In the genomic region with DNA sequence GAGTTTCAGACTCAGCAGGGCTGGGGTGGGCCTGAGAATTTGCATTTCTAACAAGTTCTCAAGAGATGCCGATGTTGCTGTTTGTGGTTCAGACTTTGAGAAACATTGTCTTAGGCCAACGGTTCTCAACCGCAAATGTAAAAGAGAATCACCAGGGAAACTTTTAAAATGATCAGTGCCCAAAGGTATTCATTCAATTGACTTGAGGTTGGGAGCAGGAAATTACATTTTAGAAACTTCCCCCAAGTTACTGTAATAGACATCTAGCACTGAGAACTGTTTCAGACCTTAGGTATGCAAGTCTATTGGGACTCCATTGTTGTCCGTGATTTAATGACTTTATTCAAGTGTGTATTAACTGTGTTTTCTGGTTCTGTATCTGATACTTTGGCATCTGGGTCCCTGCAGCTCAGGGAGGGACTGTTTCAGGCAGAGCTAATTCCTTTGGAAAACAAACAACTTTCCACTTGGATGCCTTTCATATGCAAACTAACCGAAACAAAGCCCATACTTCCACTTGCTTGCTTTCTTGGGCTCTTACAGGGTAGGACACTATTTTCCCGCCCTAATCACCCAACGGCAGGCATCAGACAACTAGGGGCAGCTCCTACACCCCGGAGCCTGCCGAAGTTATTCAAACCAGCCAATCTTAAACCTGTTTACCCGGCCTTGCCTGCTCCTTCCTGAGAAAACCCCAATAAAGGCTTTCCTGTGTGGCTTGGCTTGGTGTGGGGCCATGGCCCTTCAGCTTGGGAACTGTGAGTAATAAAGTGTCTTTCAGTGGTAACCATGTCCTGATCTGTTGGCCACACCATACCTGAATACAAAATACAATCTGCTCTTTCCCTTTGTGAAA, we compare ENCODE assay signal across 8 cellular contexts.
A peak's percentile ranks its signal among the peaks of the same experiment; 100 is the strongest.
DNase-seq lines count a peak whose midpoint lies in the region; ATAC-seq and TF ChIP-seq lines count a peak whose summit lies in the region.

No MANE protein-coding gene starts in this region.

- peak; percentile 63 for DNase-seq in GM03348 (ENCODE audit: low spot score)
- DNase-seq in fibroblast of pulmonary artery (ENCODE audit: low read depth) = peak; percentile 36
- DNase-seq in NCI-H2107 treated with DMSO at 0.1 percent for 48 hours (lab: John Stamatoyannopoulos, UW; ENCODE audit: unreplicated experiment) = no peak
- no peak for DNase-seq in NCI-H748 (lab: John Stamatoyannopoulos, UW; ENCODE audit: unreplicated experiment)
- DNase-seq in COLO668 (lab: John Stamatoyannopoulos, UW; ENCODE audit: unreplicated experiment) = no peak
- DNase-seq in Peyer's patch = no peak

- H3K36me3 ChIP-seq in Peyer's patch = no peaks in the 10 kb centered on the region

- no peak for TF ChIP-seq POLR2A in Peyer's patch (IDR thresholded peaks at IDR 0.05)

- H3K27ac ChIP-seq in Peyer's patch = no peak overlapping the region

- H3K9me3 ChIP-seq in Peyer's patch = no peaks in the 10 kb centered on the region

- H3K4me3 ChIP-seq in fibroblast of pulmonary artery (replicated peaks; ENCODE audit: low read depth, low read length) (no peak overlapping the region), Peyer's patch (no peak overlapping the region)

- no peaks in the 10 kb centered on the region for H3K27me3 ChIP-seq in Peyer's patch

- ATAC-seq in GM19452 (IDR thresholded peaks at IDR 0.05; ENCODE audit: unreplicated experiment) (peak; percentile 59), HG03097 (IDR thresholded peaks at IDR 0.05; ENCODE audit: low FRiP score, unreplicated experiment) (peak; percentile 69)

- no peak for TF ChIP-seq CTCF in fibroblast of pulmonary artery (IDR thresholded peaks at IDR 0.05; ENCODE audit: low read length, missing control alignments)
- TF ChIP-seq CTCF in Peyer's patch (IDR thresholded peaks at IDR 0.05) = no peak

- no peaks in the 10 kb centered on the region for H3K4me1 ChIP-seq in Peyer's patch

Comparison
In these comparisons a context has a peak if more than half of its experiments do, and no peak if none do; other contexts are left out.
1. DNase-seq: peak in GM03348 (single experiment) and fibroblast of pulmonary artery (single experiment); none in NCI-H2107 treated with DMSO at 0.1 percent for 48 hours (single experiment), NCI-H748 (single experiment), COLO668 (single experiment) and Peyer's patch (0 of 3).